ENCODE assay signal across 3 cellular contexts in genomic region chr10:6098156-6098555, GRCh38.
TF ChIP-seq lines count a peak whose summit lies in the region.

No MANE protein-coding gene starts in this region.

TF ChIP-seq in HEK293, 187 proteins besides CTCF, POLR2A, EP300 and RAD21:
- TF ChIP-seq ZSCAN23 (tag by site-specific recombination; IDR thresholded peaks at IDR 0.05) (no peak), ZNF707 (tag by site-specific recombination; IDR thresholded peaks at IDR 0.05) (no peak), PRDM6 (tag by site-specific recombination; IDR thresholded peaks at IDR 0.05) (peak; percentile 55; the same call in 1 of the 2 replicates), ZNF223 (tag by site-specific recombination; IDR thresholded peaks at IDR 0.05) (no peak), ZNF48 (tag by site-specific recombination; IDR thresholded peaks at IDR 0.05) (no peak)

TF ChIP-seq in GM12878, 131 proteins besides CTCF, POLR2A, EP300 and RAD21:
- TF ChIP-seq ATF7 (IDR thresholded peaks at IDR 0.05; ENCODE audit: low read depth), result peak; percentile 23; the same call in 1 of the 2 replicates
- TF ChIP-seq ZNF207 (IDR thresholded peaks at IDR 0.05; ENCODE audit: borderline replicate concordance), result no peak

TF ChIP-seq in HEK293T, 16 proteins besides CTCF, POLR2A, EP300 and RAD21:
- TF ChIP-seq LEF1 (IDR thresholded peaks at IDR 0.05; ENCODE audit: borderline replicate concordance) (no peak), ELF4 (IDR thresholded peaks at IDR 0.05) (no peak)
